ENCODE assay signal across 8 cellular contexts in genomic region chr11:61814242-61814957, GRCh38. TPM values are rescaled to one million over a fixed set of nuclear protein-coding genes. Genes with fewer than 3 reads are reported as not detected.
DNase-seq lines count a peak whose midpoint lies in the region; ATAC-seq and TF ChIP-seq lines count a peak whose summit lies in the region.

No MANE protein-coding gene starts in this region.

- peaks cover 18% of the 10 kb centered on the region for H3K27me3 Mint-ChIP-seq in activated CD4-positive, alpha-beta T cell treated with anti-CD3 and anti-CD28 coated beads, Interleukin-2, amount 10 ng/mL, durations not matched to agents 7 days and 5 days

- H3K4me2 ChIP-seq in mesendoderm (ENCODE audit: low read length) = peak overlapping the region; percentile 92

- peak overlapping the region; percentile 91 for H3K18ac ChIP-seq in mesendoderm (ENCODE audit: low read length)

- WGBS in mesendoderm (ENCODE audit: extremely low coverage, insufficient coverage, low lambda C conversion rate) = no CpG with 5 or more reads among the region's 16 CpGs

- no peaks in the 10 kb centered on the region for H3K9me3 Mint-ChIP-seq in activated CD4-positive, alpha-beta T cell treated with anti-CD3 and anti-CD28 coated beads, Interleukin-2, amount 10 ng/mL, durations not matched to agents 7 days and 5 days

- peak overlapping the region; percentile 99 for H2BK5ac ChIP-seq in mesendoderm (ENCODE audit: low read length)

- H3K4me1 ChIP-seq in colonic mucosa (no peaks in the 10 kb centered on the region), mesendoderm (ENCODE audit: control insufficient read depth, low read depth, low read length) (peaks cover 5% of the 10 kb centered on the region), vagina (peaks cover 21% of the 10 kb centered on the region)

- H3K27ac ChIP-seq in colonic mucosa (peak overlapping the region; percentile 95), mesendoderm (ENCODE audit: low read depth, low read length) (peak overlapping the region; percentile 97), vagina (peak overlapping the region; percentile 99)

- H3K27ac Mint-ChIP-seq in activated CD4-positive, alpha-beta T cell treated with anti-CD3 and anti-CD28 coated beads, Interleukin-2, amount 10 ng/mL, durations not matched to agents 7 days and 5 days = peak overlapping the region; percentile 94

- TF ChIP-seq POLR2A in vagina (IDR thresholded peaks at IDR 0.05) = no peak

- peaks cover 7% of the 10 kb centered on the region for H3K27me3 ChIP-seq in colonic mucosa
- H3K27me3 ChIP-seq in mesendoderm (ENCODE audit: insufficient read depth, low read length, poor library complexity) = no peaks in the 10 kb centered on the region
- H3K27me3 ChIP-seq in vagina = no peaks in the 10 kb centered on the region

- peak overlapping the region; percentile 96 for H2AK5ac ChIP-seq in mesendoderm (ENCODE audit: low read length)

- DNase-seq in activated CD4-positive, alpha-beta T cell treated with anti-CD3 and anti-CD28 coated beads, Interleukin-2, amount 10 ng/mL, durations not matched to agents 7 days and 5 days = peak; percentile 29
- DNase-seq in activated CD4-positive, alpha-beta T cell treated with anti-CD3 and anti-CD28 coated beads, Interleukin-2, amount 50 U/mL, for 1 hour = no peak
- DNase-seq in OCI-M1 (lab: John Stamatoyannopoulos, UW) (peak; percentile 56), colonic mucosa (peak; percentile 67), mesendoderm (peak; percentile 82), vagina (ENCODE audit: extremely low spot score in 2 of 2) (no peak), NCI-H2081 treated with DMSO at 0.1 percent for 48 hours (lab: John Stamatoyannopoulos, UW) (no peak)

- H3K4me3 Mint-ChIP-seq in activated CD4-positive, alpha-beta T cell treated with anti-CD3 and anti-CD28 coated beads, Interleukin-2, amount 10 ng/mL, durations not matched to agents 7 days and 5 days = peak overlapping the region; percentile 93

- intact Hi-C loops in colonic mucosa (cut with DNase I) (no loop called here), vagina (cut with DNase I) (no loop called here)

- H3K79me1 ChIP-seq in mesendoderm (ENCODE audit: low read length) = peaks cover 15% of the 10 kb centered on the region

- no peak overlapping the region for H4K8ac ChIP-seq in mesendoderm (ENCODE audit: low read depth, low read length)

- peak overlapping the region; percentile 75 for H3K4me3 ChIP-seq in colonic mucosa
- H3K4me3 ChIP-seq in mesendoderm (ENCODE audit: low read length) = peak overlapping the region; percentile 56
- peak overlapping the region; percentile 51 to 83 for H3K4me3 ChIP-seq in vagina

- POLR2A ChIA-PET in activated CD4-positive, alpha-beta T cell treated with anti-CD3 and anti-CD28 coated beads, Interleukin-2, amount 10 ng/mL, durations not matched to agents 7 days and 5 days (lab: Charles Lee) = interaction anchor here (1.2 to 1.6 kb wide), 2 partner anchors 20 to 22 kb away, joined by 6 to 7 read pairs; partner anchors contain the start of genes FEN1 and TMEM258

- peak overlapping the region; percentile 87 for H3K23ac ChIP-seq in mesendoderm (ENCODE audit: low read length)

- peaks cover 37% of the 10 kb centered on the region for H3K36me3 Mint-ChIP-seq in activated CD4-positive, alpha-beta T cell treated with anti-CD3 and anti-CD28 coated beads, Interleukin-2, amount 10 ng/mL, durations not matched to agents 7 days and 5 days (ENCODE audit: low read depth)

- H3K36me3 ChIP-seq in colonic mucosa (no peaks in the 10 kb centered on the region), mesendoderm (ENCODE audit: control insufficient read depth, insufficient read depth, low read length) (peaks cover 26% of the 10 kb centered on the region), vagina (peaks cover 0 to 28% of the 10 kb centered on the region in 2 donors)

- no peaks in the 10 kb centered on the region for H3K9me3 ChIP-seq in colonic mucosa
- H3K9me3 ChIP-seq in vagina = no peaks in the 10 kb centered on the region

- H2BK120ac ChIP-seq in mesendoderm (ENCODE audit: low read depth, low read length) = no peak overlapping the region

- ATAC-seq in GM18873 (IDR thresholded peaks at IDR 0.05; ENCODE audit: low FRiP score, unreplicated experiment) = no peak

- no peak overlapping the region for H2BK15ac ChIP-seq in mesendoderm (replicated peaks; ENCODE audit: low read depth)

- TF ChIP-seq CTCF in colonic mucosa (IDR thresholded peaks at IDR 0.05) (no peak), vagina (IDR thresholded peaks at IDR 0.05) (no peak)

- peaks cover 20% of the 10 kb centered on the region for H3K79me2 ChIP-seq in mesendoderm (ENCODE audit: control insufficient read depth, insufficient read depth, low read length)

- peak overlapping the region; percentile 94 for H3K4ac ChIP-seq in mesendoderm (ENCODE audit: low read depth, low read length)

- peaks cover 17% of the 10 kb centered on the region for H3K4me1 Mint-ChIP-seq in activated CD4-positive, alpha-beta T cell treated with anti-CD3 and anti-CD28 coated beads, Interleukin-2, amount 10 ng/mL, durations not matched to agents 7 days and 5 days

- CTCF ChIA-PET in activated CD4-positive, alpha-beta T cell treated with anti-CD3 and anti-CD28 coated beads, Interleukin-2, amount 10 ng/mL, durations not matched to agents 7 days and 5 days (lab: Charles Lee) = interaction anchor here (0.7 to 6.7 kb wide), 13 partner anchors 9 to 137 kb away, joined by 3 to 57 read pairs (median 3); partner anchors contain the start of genes FADS2 and FEN1

- H3K56ac ChIP-seq in mesendoderm (ENCODE audit: low read length) = peak overlapping the region; percentile 97

- H3K9ac ChIP-seq in colonic mucosa (ENCODE audit: low read depth in 2 of 2, low read length in 2 of 2) = peak overlapping the region in 1 of 2 donors; percentile 94
- peak overlapping the region; percentile 92 for H3K9ac ChIP-seq in mesendoderm (ENCODE audit: low read length)

- H4K5ac ChIP-seq in mesendoderm (ENCODE audit: low read length) = peak overlapping the region; percentile 100

RNA-seq across cellular contexts. Expression of gene FADS1, which starts 2.4 kb away (rescaled TPM):
- 10 to 100 TPM; 25.7 to 27.1 TPM for total RNA-seq in activated CD4-positive, alpha-beta T cell treated with anti-CD3 and anti-CD28 coated beads, Interleukin-2, amount 10 ng/mL, durations not matched to agents 7 days and 5 days
- total RNA-seq in colonic mucosa (10 to 100 TPM in 1 of 2 donors, 1 to 10 TPM in 1; 6.9 to 17.4 TPM), vagina (9.8 TPM)
- 104 TPM for polyA plus RNA-seq in mesendoderm (2013, experiment 1 of 2)
- 102 TPM for polyA plus RNA-seq in mesendoderm (2013, experiment 2 of 2)

RNA-seq across cellular contexts. Expression of gene FADS2, which starts 13.7 kb away (rescaled TPM):
- 100 to 1,000 TPM; 128 to 135 TPM for total RNA-seq in activated CD4-positive, alpha-beta T cell treated with anti-CD3 and anti-CD28 coated beads, Interleukin-2, amount 10 ng/mL, durations not matched to agents 7 days and 5 days
- total RNA-seq in colonic mucosa (10 to 100 TPM; 13.9 to 38.6 TPM), vagina (25.5 TPM)
- 493 TPM for polyA plus RNA-seq in mesendoderm (2013, experiment 1 of 2)
- 506 TPM for polyA plus RNA-seq in mesendoderm (2013, experiment 2 of 2)

RNA-seq across cellular contexts. Expression of gene FEN1, which starts 21.7 kb away (rescaled TPM):
- 100 to 1,000 TPM in 1 of 2 experiments, 10 to 100 TPM in 1; 98.6 to 118 TPM for total RNA-seq in activated CD4-positive, alpha-beta T cell treated with anti-CD3 and anti-CD28 coated beads, Interleukin-2, amount 10 ng/mL, durations not matched to agents 7 days and 5 days
- total RNA-seq in colonic mucosa (10 to 100 TPM; 14.4 to 67.9 TPM), vagina (9.6 TPM)
- 74.6 TPM for polyA plus RNA-seq in mesendoderm (2013, experiment 1 of 2)
- polyA plus RNA-seq in mesendoderm (2013, experiment 2 of 2) = 75.1 TPM

RNA-seq across cellular contexts. Expression of gene TMEM258, which starts 22.0 kb away (rescaled TPM):
- total RNA-seq in activated CD4-positive, alpha-beta T cell treated with anti-CD3 and anti-CD28 coated beads, Interleukin-2, amount 10 ng/mL, durations not matched to agents 7 days and 5 days = 100 to 1,000 TPM; 154 to 160 TPM
- 100 to 1,000 TPM; 119 to 149 TPM for total RNA-seq in colonic mucosa
- polyA plus RNA-seq in mesendoderm (2013, experiment 1 of 2) = 285 TPM
- polyA plus RNA-seq in mesendoderm (2013, experiment 2 of 2) = 285 TPM
- 47.9 TPM for total RNA-seq in vagina

Comparison
In these comparisons a context has a peak if more than half of its experiments do, and no peak if none do; other contexts are left out.
1. DNase-seq: peak in activated CD4-positive, alpha-beta T cell treated with anti-CD3 and anti-CD28 coated beads, Interleukin-2, amount 10 ng/mL, durations not matched to agents 7 days and 5 days (single experiment), OCI-M1 (single experiment), colonic mucosa (single experiment) and mesendoderm (single experiment); none in activated CD4-positive, alpha-beta T cell treated with anti-CD3 and anti-CD28 coated beads, Interleukin-2, amount 50 U/mL, for 1 hour (single experiment), vagina (0 of 2) and NCI-H2081 treated with DMSO at 0.1 percent for 48 hours (single experiment).
2. Peak in every context shown above with its lines, with median percentiles within 50 percentile points of each other: H3K27ac ChIP-seq and H3K4me3 ChIP-seq.